Comparison of ENCODE assay signal across 8 cellular contexts in genomic region chr4:130563185-130563890, GRCh38.
DNase-seq lines count a peak whose midpoint lies in the region; ATAC-seq, FAIRE-seq and TF ChIP-seq lines count a peak whose summit lies in the region.

No MANE protein-coding gene starts in this region.

- H3K14ac ChIP-seq in IMR-90 (replicated peaks; ENCODE audit: low read depth, low read length), result peak overlapping the region; percentile 40; the same call in 1 of the 2 replicates

- H3K56ac ChIP-seq in IMR-90 (ENCODE audit: extremely low read depth, insufficient read depth, low read length), result no peak overlapping the region

- no peak overlapping the region for H3K23ac ChIP-seq in IMR-90 (ENCODE audit: low read depth, low read length)

- peak; percentile 72 for TF ChIP-seq RAD21 in IMR-90 (IDR thresholded peaks at IDR 0.05; ENCODE audit: low read length)

- no peak overlapping the region for H3K4ac ChIP-seq in IMR-90 (ENCODE audit: low read depth, low read length)

- no peaks in the 10 kb centered on the region for H3K9me3 ChIP-seq in IMR-90 (ENCODE audit: control insufficient read depth, insufficient read depth, low read length)
- no peaks in the 10 kb centered on the region for H3K9me3 ChIP-seq in right cardiac atrium (ENCODE audit: control insufficient read depth, low read length)
- H3K9me3 ChIP-seq in skeletal muscle satellite cell (replicated peaks; ENCODE audit: low read length), result no peaks in the 10 kb centered on the region

- H2BK5ac ChIP-seq in IMR-90 (ENCODE audit: low read depth, low read length, poor library complexity, severe bottlenecking), result no peak overlapping the region

- H2AK5ac ChIP-seq in IMR-90 (ENCODE audit: low read depth, low read length), result no peak overlapping the region

- in situ Hi-C loops in IMR-90 (cut with MboI; ENCODE audit: low sequenced_read_pairs), result no loop called here

- H3K4me1 ChIP-seq in IMR-90 (ENCODE audit: control insufficient read depth, insufficient read depth, low read length) (no peaks in the 10 kb centered on the region), right cardiac atrium (ENCODE audit: control insufficient read depth, insufficient read depth, low read length) (no peaks in the 10 kb centered on the region), skeletal muscle satellite cell (ENCODE audit: control insufficient read depth, insufficient read depth, low read length) (no peaks in the 10 kb centered on the region)

- dilution Hi-C loops in IMR-90 (cut with HindIII; ENCODE audit: low sequenced_read_pairs, unreplicated experiment), result no loop called here

- POLR2A ChIA-PET in IMR-90 (lab: Charles Lee; ENCODE audit: unreplicated experiment), result no interaction called here

- WGBS in IMR-90 (ENCODE audit: extremely low coverage in 2 of 2, insufficient read length in 1 of 2), 2 experiments, result 0% methylated on average over 1 of the region's 8 CpGs; no CpG with 5 or more reads in 1 of the 2 experiments
- WGBS in right cardiac atrium, result 17% methylated on average over 8 of the region's 8 CpGs

- no peak overlapping the region for H3K18ac ChIP-seq in IMR-90 (ENCODE audit: low read depth, low read length)

- no peaks in the 10 kb centered on the region for H3K79me1 ChIP-seq in IMR-90 (ENCODE audit: low read depth in 1 of 2, low read length in 2 of 2)

- no peak for TF ChIP-seq POLR2A in IMR-90 (IDR thresholded peaks at IDR 0.05; ENCODE audit: low read depth, low read length)

- peak; percentile 90 for FAIRE-seq in A204.1 (lab: Jason Lieb, UNC)

- H3K27ac ChIP-seq in IMR-90 (ENCODE audit: insufficient read depth, low read length) (no peak overlapping the region), VCaP (no peak overlapping the region), right cardiac atrium (ENCODE audit: low read length) (no peak overlapping the region)

- no peak overlapping the region for H2BK20ac ChIP-seq in IMR-90 (ENCODE audit: low read depth, low read length)

- H2BK120ac ChIP-seq in IMR-90 (ENCODE audit: low read depth, low read length), result peak overlapping the region; percentile 46; the same call in 1 of the 2 replicates

- peak overlapping the region; percentile 80 for H2AFZ ChIP-seq in IMR-90 (replicated peaks; ENCODE audit: low read length, poor library complexity)

- ATAC-seq in IMR-90 (ENCODE audit: low read depth) (peak; percentile 95), right cardiac atrium (peak; percentile 89 to 91)

- no peaks in the 10 kb centered on the region for H4K20me1 ChIP-seq in IMR-90 (ENCODE audit: insufficient read depth, low read length)

- no peaks in the 10 kb centered on the region for H3K9me1 ChIP-seq in IMR-90 (ENCODE audit: insufficient read depth, low read length)

- CTCF ChIA-PET in IMR-90 (lab: Yijun Ruan, JAX), result interaction anchor here (0.6 to 1.1 kb wide), 3 partner anchors 9 to 112 kb away, joined by 3 to 4 read pairs (median 3); no protein-coding TSS in a partner anchor

- peak overlapping the region in 1 of 2 experiments; percentile 63; a peak in 1 of 4 replicates for H4K8ac ChIP-seq in IMR-90 (ENCODE audit: low read depth in 2 of 2, low read length in 2 of 2)

- no TSS peak for BruUV-seq in IMR-90 (replicated peaks; lab: Mats Ljungman, UMichigan)

- H3K36me3 ChIP-seq in IMR-90 (ENCODE audit: control insufficient read depth, insufficient read depth, low read length) (no peaks in the 10 kb centered on the region), skeletal muscle satellite cell (ENCODE audit: insufficient read depth, low read length) (no peaks in the 10 kb centered on the region)

- DNase-seq in IMR-90, result peak; percentile 72
- DNase-seq in right cardiac atrium, result peak; percentile 55 to 69 (median 61)
- no peak for DNase-seq in stimulated activated CD4-positive, alpha-beta T cell treated with anti-CD3 and anti-CD28 coated beads, Interleukin-1b, Interleukin-23, amount 100 ng/mL, for 48 hours
- DNase-seq in NOMO-1 (lab: John Stamatoyannopoulos, UW; ENCODE audit: unreplicated experiment in 2 of 2), result no peak
- DNase-seq in NCI-H1694 treated with DMSO at 0.1 percent for 48 hours (lab: John Stamatoyannopoulos, UW), result no peak

- H3K4me3 ChIP-seq in IMR-90 (ENCODE audit: insufficient read depth, low read depth, low read length) (peak overlapping the region; percentile 38), right cardiac atrium (ENCODE audit: low read length) (peak overlapping the region; percentile 18), skeletal muscle satellite cell (ENCODE audit: low read length) (peak overlapping the region; percentile 50)

- no peak overlapping the region for H2AK9ac ChIP-seq in IMR-90 (replicated peaks; ENCODE audit: low read depth, low read length, poor library complexity)

- H3K4me2 ChIP-seq in IMR-90 (ENCODE audit: low read depth, low read length), result peak overlapping the region; percentile 92
- H3K4me2 ChIP-seq in skeletal muscle satellite cell (ENCODE audit: low read length), result peak overlapping the region; percentile 53

- H3K27me3 ChIP-seq in IMR-90 (ENCODE audit: control insufficient read depth, insufficient read depth, low read length) (no peaks in the 10 kb centered on the region), right cardiac atrium (ENCODE audit: control insufficient read depth, insufficient read depth) (no peaks in the 10 kb centered on the region), skeletal muscle satellite cell (ENCODE audit: control insufficient read depth, insufficient read depth, low read length) (no peaks in the 10 kb centered on the region)

- H3K9ac ChIP-seq in IMR-90 (ENCODE audit: low read depth, low read length) (peak overlapping the region; percentile 9; the same call in 1 of the 2 replicates), skeletal muscle satellite cell (ENCODE audit: low read depth, low read length) (no peak overlapping the region)

- intact Hi-C loops in IMR-90 (cut with micrococcal nuclease), result loop anchor here (5.0 kb wide), 1 partner anchor 206 kb away; no protein-coding TSS in a partner anchor
- intact Hi-C loops in right cardiac atrium (cut with DNase I), result no loop called here

- H4K91ac ChIP-seq in IMR-90 (ENCODE audit: insufficient read depth, low read depth, low read length), result no peak overlapping the region

- TF ChIP-seq CTCF in IMR-90 (conservative IDR thresholded peaks at IDR 0.05; ENCODE audit: low read depth, low read length) (peak; percentile 67), VCaP (conservative IDR thresholded peaks at IDR 0.05) (peak; percentile 69)

- H4K5ac ChIP-seq in IMR-90 (ENCODE audit: low read depth, low read length), result no peak overlapping the region

- no peak overlapping the region for H2BK15ac ChIP-seq in IMR-90 (ENCODE audit: low read depth, low read length)

TF ChIP-seq in IMR-90, 13 proteins besides CTCF, POLR2A, EP300 and RAD21:
- TF ChIP-seq BHLHE40 (IDR thresholded peaks at IDR 0.05; ENCODE audit: low read depth, low read length), result peak; percentile 54; the same call in 1 of the 2 replicates
- peak; percentile 96 for TF ChIP-seq CEBPB (IDR thresholded peaks at IDR 0.05; ENCODE audit: low read depth, low read length)
- TF ChIP-seq MAZ (IDR thresholded peaks at IDR 0.05; ENCODE audit: borderline replicate concordance, low read depth, low read length), result no peak
- peak; percentile 44 for TF ChIP-seq SMC3 (IDR thresholded peaks at IDR 0.05; ENCODE audit: low read depth, low read length)

Comparison
In these comparisons a context has a peak if more than half of its experiments do, and no peak if none do; other contexts are left out.
1. DNase-seq: peak in IMR-90 (single experiment) and right cardiac atrium (3 of 3); none in stimulated activated CD4-positive, alpha-beta T cell treated with anti-CD3 and anti-CD28 coated beads, Interleukin-1b, Interleukin-23, amount 100 ng/mL, for 48 hours (single experiment), NOMO-1 (0 of 2) and NCI-H1694 treated with DMSO at 0.1 percent for 48 hours (single experiment).
2. Peak in every context shown above with its lines, with median percentiles within 50 percentile points of each other: H3K4me3 ChIP-seq.